ENCODE assay signal across 8 cellular contexts in genomic region chr16:71895679-71896385, GRCh38. TPM values are rescaled to one million over a fixed set of nuclear protein-coding genes. Genes with fewer than 3 reads are reported as not detected.
DNase-seq lines count a peak whose midpoint lies in the region; ATAC-seq, FAIRE-seq and TF ChIP-seq lines count a peak whose summit lies in the region.

No MANE protein-coding gene starts in this region.

- H3K4me3 Mint-ChIP-seq in stimulated activated memory B cell treated with anti-CD40 and anti-IgM and Interleukin-4, amounts not matched to agents 10 μg/mL and 1 μg/mL and 100 μg/mL, for 72 hours: peak overlapping the region; percentile 97

- H3K4me1 Mint-ChIP-seq in stimulated activated memory B cell treated with anti-CD40 and anti-IgM and Interleukin-4, amounts not matched to agents 10 μg/mL and 1 μg/mL and 100 μg/mL, for 72 hours: peaks cover 51% of the 10 kb centered on the region

- TF ChIP-seq RAD21 in A549 (conservative IDR thresholded peaks at IDR 0.05 in 1 of 2, IDR thresholded peaks at IDR 0.05 in 1 of 2): no peak

- no peak for TF ChIP-seq EP300 in A549 (IDR thresholded peaks at IDR 0.05)

- BruUV-seq in Panc1 (replicated peaks; lab: Mats Ljungman, UMichigan) (no TSS peak), mammary epithelial cell (replicated peaks; lab: Mats Ljungman, UMichigan) (TSS peak; percentile 44)

- peak overlapping the region; percentile 98 for H3K27ac Mint-ChIP-seq in stimulated activated memory B cell treated with anti-CD40 and anti-IgM and Interleukin-4, amounts not matched to agents 10 μg/mL and 1 μg/mL and 100 μg/mL, for 72 hours

- CTCF ChIA-PET in A549 (lab: Yijun Ruan, JAX) (interaction anchor here (0.6 to 9.5 kb wide), 3 partner anchors 12 to 85 kb away, joined by 3 to 71 read pairs (median 6); partner anchors contain the start of gene ZNF821), Panc1 (lab: Charles Lee) (no interaction called here), mammary epithelial cell (lab: Charles Lee; ENCODE audit: low non-redundant PET) (no interaction called here)

- peak overlapping the region; percentile 95 for H2AFZ ChIP-seq in mammary epithelial cell (ENCODE audit: low read depth, low read length)

- no peak for FAIRE-seq in A549 (lab: Jason Lieb, UNC)

- H3K27me3 ChIP-seq in Panc1 (ENCODE audit: control insufficient read depth, insufficient read depth, low read length): no peaks in the 10 kb centered on the region
- no peaks in the 10 kb centered on the region for H3K27me3 ChIP-seq in mammary epithelial cell (ENCODE audit: insufficient read depth, low read length)
- no peaks in the 10 kb centered on the region for H3K27me3 ChIP-seq in kidney epithelial cell (ENCODE audit: control insufficient read depth, insufficient read depth, low read length)

- under 1% methylated on average over 40 of the region's 44 CpGs for WGBS in A549 (ENCODE audit: missing lambda C conversion rate)
- WGBS in mammary epithelial cell (ENCODE audit: low coverage, missing lambda C conversion rate): 2% methylated on average over 37 of the region's 44 CpGs

- no peak for TF ChIP-seq CTCF in A549 (IDR thresholded peaks at IDR 0.05)
- TF ChIP-seq CTCF in Panc1 (IDR thresholded peaks at IDR 0.05): no peak
- no peak for TF ChIP-seq CTCF in mammary epithelial cell (conservative IDR thresholded peaks at IDR 0.05 in 1 of 2, IDR thresholded peaks at IDR 0.05 in 1 of 2; ENCODE audit: extremely low read depth in 1 of 2, insufficient read depth in 1 of 2, low read depth in 1 of 2, low read length in 2 of 2)
- no peak for TF ChIP-seq CTCF in kidney epithelial cell (IDR thresholded peaks at IDR 0.05; ENCODE audit: insufficient read depth, low read length, poor library complexity, severe bottlenecking)

- H3K4me3 ChIP-seq in A549 (peak overlapping the region; percentile 78), Panc1 (ENCODE audit: low read depth in 2 of 2, low read length in 2 of 2) (peak overlapping the region; percentile 83 to 87), mammary epithelial cell (replicated peaks in 1 of 3; ENCODE audit: insufficient read depth in 1 of 3, low read depth in 2 of 3, low read length in 3 of 3) (peak overlapping the region; percentile 85 to 96 (median 87)), kidney epithelial cell (ENCODE audit: low read depth, low read length) (peak overlapping the region; percentile 98)

- H3K9ac ChIP-seq in mammary epithelial cell (ENCODE audit: insufficient read depth, low read length): peak overlapping the region; percentile 95

- H3K27me3 Mint-ChIP-seq in stimulated activated memory B cell treated with anti-CD40 and anti-IgM and Interleukin-4, amounts not matched to agents 10 μg/mL and 1 μg/mL and 100 μg/mL, for 72 hours: no peaks in the 10 kb centered on the region

- H3K4me2 ChIP-seq in A549 (peak overlapping the region; percentile 98), mammary epithelial cell (ENCODE audit: insufficient read depth, low read depth, low read length) (peak overlapping the region; percentile 76)

- H3K9me3 Mint-ChIP-seq in stimulated activated memory B cell treated with anti-CD40 and anti-IgM and Interleukin-4, amounts not matched to agents 10 μg/mL and 1 μg/mL and 100 μg/mL, for 72 hours: no peaks in the 10 kb centered on the region

- H3K36me3 ChIP-seq in Panc1 (ENCODE audit: control insufficient read depth, insufficient read depth, low read length): peaks cover 7% of the 10 kb centered on the region
- peaks cover 7% of the 10 kb centered on the region for H3K36me3 ChIP-seq in mammary epithelial cell (ENCODE audit: insufficient read depth, low read length)
- no peaks in the 10 kb centered on the region for H3K36me3 ChIP-seq in kidney epithelial cell (ENCODE audit: control insufficient read depth, insufficient read depth, low read length)

- H3K9me3 ChIP-seq in A549: no peaks in the 10 kb centered on the region
- no peaks in the 10 kb centered on the region for H3K9me3 ChIP-seq in Panc1 (ENCODE audit: control insufficient read depth, insufficient read depth, low read depth, low read length)
- no peaks in the 10 kb centered on the region for H3K9me3 ChIP-seq in mammary epithelial cell (replicated peaks; ENCODE audit: insufficient read depth, low read length)

- ATAC-seq in A549 (peak; percentile 49 to 68), GM18505 (IDR thresholded peaks at IDR 0.05; ENCODE audit: unreplicated experiment) (peak; percentile 17), HG02943 (IDR thresholded peaks at IDR 0.05; ENCODE audit: low read depth, unreplicated experiment) (peak; percentile 28), Panc1 (peak; percentile 68)
- peak; percentile 60 for ATAC-seq in stimulated activated memory B cell treated with anti-CD40 and anti-IgM and Interleukin-4, amounts not matched to agents 10 μg/mL and 1 μg/mL and 100 μg/mL, for 72 hours

- dilution Hi-C loops in mammary epithelial cell (cut with HindIII; ENCODE audit: low sequenced_read_pairs): no loop called here

- H3K79me2 ChIP-seq in mammary epithelial cell (ENCODE audit: insufficient read depth, low read length): peaks cover 55% of the 10 kb centered on the region

- peak; percentile 61 to 63 for DNase-seq in A549 (ENCODE audit: low read depth in 1 of 2, low spot score in 1 of 2)
- DNase-seq in Panc1 (ENCODE audit: low read depth, low spot score): no peak
- DNase-seq in mammary epithelial cell: peak; percentile 50
- no peak for DNase-seq in kidney epithelial cell (ENCODE audit: low read depth)
- no peak for DNase-seq in effector CD8-positive, alpha-beta T cell (lab: John Stamatoyannopoulos, UW)

- H3K4me1 ChIP-seq in A549 (peaks cover 27% of the 10 kb centered on the region; the same call in 2 of the 3 replicates), Panc1 (ENCODE audit: control insufficient read depth, insufficient read depth, low read length) (peaks cover 3% of the 10 kb centered on the region; the same call in 1 of the 2 replicates), mammary epithelial cell (ENCODE audit: insufficient read depth, low read length) (peaks cover 15% of the 10 kb centered on the region)

- TF ChIP-seq POLR2A in A549 (IDR thresholded peaks at IDR 0.05; ENCODE audit: low read length): no peak
- TF ChIP-seq POLR2A in GM18505 (IDR thresholded peaks at IDR 0.05; ENCODE audit: borderline replicate concordance, extremely low read depth, insufficient read depth, insufficient read length): no peak

- H3K27ac ChIP-seq in A549: peak overlapping the region; percentile 92 to 96
- peak overlapping the region; percentile 94 for H3K27ac ChIP-seq in Panc1 (ENCODE audit: low read length)
- H3K27ac ChIP-seq in mammary epithelial cell (ENCODE audit: insufficient read depth, low read depth, low read length): peak overlapping the region; percentile 87

- POLR2A ChIA-PET in A549 (lab: Yijun Ruan, JAX): interaction anchor here (1.0 to 3.1 kb wide), 3 partner anchors 10 to 87 kb away, joined by 5 to 18 read pairs (median 5); partner anchors contain the start of genes AP1G1 and ZNF821
- POLR2A ChIA-PET in Panc1 (lab: Charles Lee): interaction anchor here (0.6 kb wide), 1 partner anchor 22 kb away, joined by 3 read pairs; no protein-coding TSS in a partner anchor

- intact Hi-C loops in Panc1 (cut with micrococcal nuclease; ENCODE audit: unreplicated experiment) (no loop called here), mammary epithelial cell (cut with micrococcal nuclease) (loop anchor here (1.0 to 5.0 kb wide), 3 partner anchors 13 to 87 kb away; partner anchors contain the start of gene ATXN1L)

- H4K20me1 ChIP-seq in mammary epithelial cell (ENCODE audit: insufficient read depth, low read length): no peaks in the 10 kb centered on the region

- in situ Hi-C loops in Panc1 (cut with HindIII; ENCODE audit: low pct_unique_long_range_greater_than_20kb, low sequenced_read_pairs) (no loop called here), mammary epithelial cell (cut with MboI; ENCODE audit: low sequenced_read_pairs in 2 of 2) (no loop called here)

- no peaks in the 10 kb centered on the region for H3K36me3 Mint-ChIP-seq in stimulated activated memory B cell treated with anti-CD40 and anti-IgM and Interleukin-4, amounts not matched to agents 10 μg/mL and 1 μg/mL and 100 μg/mL, for 72 hours

TF ChIP-seq in A549, 52 proteins besides CTCF, POLR2A, EP300 and RAD21 (continues in another document):
- no peak for TF ChIP-seq TP53 (CRISPR knock-in tag; IDR thresholded peaks at IDR 0.05)
- TF ChIP-seq GATA3 (IDR thresholded peaks at IDR 0.05; ENCODE audit: borderline replicate concordance): no peak
- no peak for TF ChIP-seq CBX2 (IDR thresholded peaks at IDR 0.05; ENCODE audit: borderline replicate concordance, low read depth)

RNA-seq across cellular contexts. Expression of gene IST1, which starts 0.5 kb away (rescaled TPM):
- polyA plus RNA-seq in A549 (2011; rRNA removed) (290 and 297 TPM in 2 replicates), A549 (2017; fragmentation: RNase III; extraction: RNeasy Plus Mini Kit Qiagen cat#74134 plus additional on column Dnase treatment) (178 to 184 TPM (median 183 TPM) in 3 replicates), mammary epithelial cell (134 TPM)
- 112 and 121 TPM in 2 replicates for polyA plus RNA-seq in A549 (2012; cell fraction: cytosol; rRNA removed)
- polyA plus RNA-seq in A549 (2012; cell fraction: nucleus; rRNA removed): 118 and 185 TPM in 2 replicates
- polyA minus RNA-seq in A549 (2011; rRNA and poly(A)+ RNA removed): 182 and 221 TPM in 2 replicates
- total RNA-seq in Panc1 (2021; ENCODE audit: unreplicated experiment) (173 TPM), mammary epithelial cell (100 to 1,000 TPM; 123 to 203 TPM), kidney epithelial cell (222 and 224 TPM in 2 replicates)
- 120 TPM for polyA plus RNA-seq in Panc1 (2012; ENCODE audit: insufficient read length)
- 98.4 TPM for polyA minus RNA-seq in mammary epithelial cell

RNA-seq across cellular contexts. Expression of gene ZNF821, which starts 11.8 kb away (rescaled TPM):
- polyA plus RNA-seq in A549 (2011; rRNA removed) (3.6 and 4.5 TPM in 2 replicates), A549 (2017; fragmentation: RNase III; extraction: RNeasy Plus Mini Kit Qiagen cat#74134 plus additional on column Dnase treatment) (2.7 to 3.8 TPM (median 3.4 TPM) in 3 replicates), mammary epithelial cell (3.0 TPM)
- 4.0 and 4.3 TPM in 2 replicates for polyA plus RNA-seq in A549 (2012; cell fraction: cytosol; rRNA removed)
- 5.2 and 6.0 TPM in 2 replicates for polyA plus RNA-seq in A549 (2012; cell fraction: nucleus; rRNA removed)
- polyA minus RNA-seq in A549 (2011; rRNA and poly(A)+ RNA removed): 3.5 and 5.4 TPM in 2 replicates
- total RNA-seq in Panc1 (2021; ENCODE audit: unreplicated experiment) (6.4 TPM), mammary epithelial cell (1 to 10 TPM; 5.6 to 6.2 TPM), kidney epithelial cell (10.3 and 13.7 TPM in 2 replicates)
- 4.1 TPM for polyA plus RNA-seq in Panc1 (2012; ENCODE audit: insufficient read length)
- not detected for polyA minus RNA-seq in mammary epithelial cell

RNA-seq across cellular contexts. Expression of gene ATXN1L, which starts 50.1 kb away (rescaled TPM):
- polyA plus RNA-seq in A549 (2011; rRNA removed): 16.9 and 18.2 TPM in 2 replicates
- polyA plus RNA-seq in A549 (2012; cell fraction: cytosol; rRNA removed): 7.9 and 10.5 TPM in 2 replicates
- polyA plus RNA-seq in A549 (2012; cell fraction: nucleus; rRNA removed): 11.3 and 13.5 TPM in 2 replicates
- 16.2 to 17.7 TPM (median 17.4 TPM) in 3 replicates for polyA plus RNA-seq in A549 (2017; fragmentation: RNase III; extraction: RNeasy Plus Mini Kit Qiagen cat#74134 plus additional on column Dnase treatment)
- 20.2 and 20.8 TPM in 2 replicates for polyA minus RNA-seq in A549 (2011; rRNA and poly(A)+ RNA removed)
- 17.3 TPM for total RNA-seq in Panc1 (2021; ENCODE audit: unreplicated experiment)
- 9.3 TPM for polyA plus RNA-seq in Panc1 (2012; ENCODE audit: insufficient read length)
- 10 to 100 TPM; 15.5 to 16.7 TPM for total RNA-seq in mammary epithelial cell
- polyA plus RNA-seq in mammary epithelial cell: 10.4 TPM
- polyA minus RNA-seq in mammary epithelial cell: 15.9 TPM
- total RNA-seq in kidney epithelial cell: 25.7 and 25.9 TPM in 2 replicates

Comparison
In these comparisons a context has a peak if more than half of its experiments do, and no peak if none do; other contexts are left out.
1. ATAC-seq: peak in every context shown above with its lines; median percentile 68 in Panc1; 60 in stimulated activated memory B cell treated with anti-CD40 and anti-IgM and Interleukin-4, amounts not matched to agents 10 μg/mL and 1 μg/mL and 100 μg/mL, for 72 hours; 58 in A549; 28 in HG02943; 17 in GM18505.
2. DNase-seq: peak in A549 (2 of 2) and mammary epithelial cell (single experiment); none in Panc1 (single experiment), kidney epithelial cell (single experiment) and effector CD8-positive, alpha-beta T cell (single experiment).
3. Peak in every context shown above with its lines, with median percentiles within 50 percentile points of each other: H3K27ac ChIP-seq and H3K4me3 ChIP-seq.